ENCODE assay signal across 33 cellular contexts in the genomic region with DNA sequence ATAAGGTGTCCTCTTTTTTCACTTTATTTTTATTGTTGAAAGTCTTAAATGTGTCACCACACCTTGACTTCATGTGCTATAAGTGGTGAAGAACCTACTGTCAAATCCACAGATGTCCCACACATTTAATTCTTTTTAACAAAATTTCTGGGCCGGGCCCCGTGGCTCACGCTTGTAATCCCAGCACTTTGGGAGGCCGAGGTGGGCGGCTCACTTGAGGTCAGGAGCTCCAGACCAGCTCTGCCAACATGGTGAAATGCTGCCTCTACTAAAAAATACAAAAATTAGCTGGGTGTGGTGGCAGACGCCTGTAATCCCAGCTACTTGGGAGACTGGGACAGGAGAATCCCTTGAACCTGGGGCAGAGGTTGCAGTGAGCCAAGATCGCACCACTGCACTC. TPM values are rescaled to one million over a fixed set of nuclear protein-coding genes. Genes with fewer than 3 reads are reported as not detected.
A peak's percentile ranks its signal among the peaks of the same experiment; 100 is the strongest.
DNase-seq lines count a peak whose midpoint lies in the region; ATAC-seq, FAIRE-seq and TF ChIP-seq lines count a peak whose summit lies in the region.
"Had no signal": no experiment of that assay in that cellular context is flagged by ENCODE, and none has a peak within 500 bp of the region (broad histone marks: within the 10 kb centered on the region; RNA-seq: fewer than 3 reads in every experiment).

No MANE protein-coding gene starts in this region.

- TF ChIP-seq EP300 in HepG2 (IDR thresholded peaks at IDR 0.05; ENCODE audit: low read depth in 2 of 2, low read length in 2 of 2) (no peak), HepG2 (CRISPR knock-in tag; IDR thresholded peaks at IDR 0.05; ENCODE audit: borderline replicate concordance) (no peak)

- H3K9me3 ChIP-seq in BLaER1 treated with 17β-estradiol and CSF1 and Interleukin-3, amounts not matched to agents 10 nM and 100 nM (replicated peaks in 1 of 11) = no peaks in the 10 kb centered on the region
- H3K9me3 ChIP-seq in DND-41 (ENCODE audit: insufficient read depth, low read length, severe bottlenecking) (no peaks in the 10 kb centered on the region), HepG2 (ENCODE audit: low read length) (no peaks in the 10 kb centered on the region)
- no peaks in the 10 kb centered on the region for H3K9me3 ChIP-seq in naive thymus-derived CD4-positive, alpha-beta T cell (ENCODE audit: control insufficient read depth in 2 of 3, low read length in 3 of 3)
- H3K9me3 ChIP-seq: HAP-1, psoas muscle, sigmoid colon, transverse colon had no signal

- no peak overlapping the region for H3K27ac Mint-ChIP-seq in activated T-helper 17 cell treated with anti-CD3 and anti-CD28 coated beads, Interleukin-2, amount 50 U/mL, for 72 hours
- peak overlapping the region in 4 of 9 donors; percentile 12 to 76 (median 46) for H3K27ac Mint-ChIP-seq in naive thymus-derived CD4-positive, alpha-beta T cell
- no peak overlapping the region for H3K27ac Mint-ChIP-seq in mesothelial cell of epicardium
- H3K27ac Mint-ChIP-seq: activated CD8-positive, alpha-beta T cell treated with anti-CD3 and anti-CD28 coated beads for 36 hours; activated naive CD8-positive, alpha-beta T cell treated with anti-CD3 and anti-CD28 coated beads, Interleukin-2, amount 10 ng/mL, durations not matched to agents 7 days and 5 days had no signal

- no peak overlapping the region for H3K4me3 ChIP-seq in BLaER1 treated with 17β-estradiol and CSF1 and Interleukin-3, amounts not matched to agents 10 nM and 100 nM
- H3K4me3 ChIP-seq in DND-41 (ENCODE audit: low read depth in 1 of 2, low read length in 2 of 2) = no peak overlapping the region; a peak in 1 of 4 replicates
- H3K4me3 ChIP-seq in naive thymus-derived CD4-positive, alpha-beta T cell (ENCODE audit: low read length) = no peak overlapping the region
- H3K4me3 ChIP-seq in HepG2 (replicated peaks in 1 of 3; ENCODE audit: insufficient read depth in 1 of 3, low read depth in 2 of 3, low read length in 3 of 3) = no peak overlapping the region
- H3K4me3 ChIP-seq: HAP-1, psoas muscle, sigmoid colon, transverse colon had no signal

- WGBS in HepG2 (ENCODE audit: low lambda C conversion rate) = 91% methylated on average over 7 of the region's 7 CpGs

- no peak for TF ChIP-seq RAD21 in HepG2 (CRISPR knock-in tag; IDR thresholded peaks at IDR 0.05)

- no peaks in the 10 kb centered on the region for H3K9me3 Mint-ChIP-seq in activated T-helper 17 cell treated with anti-CD3 and anti-CD28 coated beads, Interleukin-2, amount 50 U/mL, for 72 hours
- no peaks in the 10 kb centered on the region for H3K9me3 Mint-ChIP-seq in naive thymus-derived CD4-positive, alpha-beta T cell
- no peaks in the 10 kb centered on the region for H3K9me3 Mint-ChIP-seq in mesothelial cell of epicardium
- H3K9me3 Mint-ChIP-seq: activated CD8-positive, alpha-beta T cell treated with anti-CD3 and anti-CD28 coated beads for 36 hours; activated naive CD8-positive, alpha-beta T cell treated with anti-CD3 and anti-CD28 coated beads, Interleukin-2, amount 10 ng/mL, durations not matched to agents 7 days and 5 days had no signal

- H3K27ac ChIP-seq in BLaER1 treated with 17β-estradiol and CSF1 and Interleukin-3, amounts not matched to agents 10 nM and 100 nM = no peak overlapping the region
- H3K27ac ChIP-seq in DND-41 (ENCODE audit: low read length) = no peak overlapping the region
- H3K27ac ChIP-seq in naive thymus-derived CD4-positive, alpha-beta T cell (ENCODE audit: low read depth, low read length) = no peak overlapping the region
- no peak overlapping the region for H3K27ac ChIP-seq in HepG2 (ENCODE audit: extremely low read length, insufficient read depth, low read length)
- H3K27ac ChIP-seq: psoas muscle, sigmoid colon, transverse colon had no signal

- POLR2A ChIA-PET in naive thymus-derived CD4-positive, alpha-beta T cell (lab: Charles Lee) = interaction anchor here (0.6 to 1.8 kb wide), 5 partner anchors 32 to 213 kb away, joined by 3 to 4 read pairs (median 3); no protein-coding TSS in a partner anchor
- POLR2A ChIA-PET in HepG2 (lab: Yijun Ruan, JAX) = no interaction called here

- intact Hi-C loops in naive thymus-derived CD4-positive, alpha-beta T cell (cut with micrococcal nuclease) = loop anchor here (5.0 kb wide), 2 partner anchors 33 to 128 kb away; no protein-coding TSS in a partner anchor
- intact Hi-C loops in HepG2 (cut with micrococcal nuclease; ENCODE audit: unreplicated experiment) = loop anchor here (10.0 kb wide), 1 partner anchor 116 kb away; no protein-coding TSS in a partner anchor

- peak overlapping the region in 2 of 11 experiments; percentile 11 to 28; a peak in 3 of 22 replicates for H3K9ac ChIP-seq in BLaER1 treated with 17β-estradiol and CSF1 and Interleukin-3, amounts not matched to agents 10 nM and 100 nM
- no peak overlapping the region for H3K9ac ChIP-seq in DND-41 (ENCODE audit: low read depth, low read length)
- no peak overlapping the region for H3K9ac ChIP-seq in HepG2 (ENCODE audit: insufficient read depth, low read depth, low read length)

- CTCF ChIA-PET in naive thymus-derived CD4-positive, alpha-beta T cell (lab: Charles Lee) = interaction anchor here (0.9 to 2.7 kb wide), 4 partner anchors 13 to 75 kb away, joined by 3 to 9 read pairs (median 4); no protein-coding TSS in a partner anchor
- CTCF ChIA-PET in HepG2 (lab: Yijun Ruan, JAX; ENCODE audit: low intra/inter-chr PET ratio, low total read pairs) = no interaction called here

- no peak for DNase-seq in DND-41
- DNase-seq in naive thymus-derived CD4-positive, alpha-beta T cell = no peak
- no peak for DNase-seq in mesothelial cell of epicardium (ENCODE audit: low spot score in 2 of 2, unreplicated experiment in 2 of 2)
- DNase-seq in stimulated activated CD4-positive, alpha-beta T cell treated with anti-CD3 and anti-CD28 coated beads, Interleukin-15, amount 100 ng/mL, for 24 hours = no peak
- no peak for DNase-seq in HepG2 (ENCODE audit: low spot score)
- DNase-seq: activated CD8-positive, alpha-beta memory T cell treated with anti-CD3 and anti-CD28 coated beads, Interleukin-2, amount 50 U/mL, for 48 hours; activated CD8-positive, alpha-beta T cell treated with anti-CD3 and anti-CD28 coated beads for 36 hours; activated naive CD8-positive, alpha-beta T cell treated with anti-CD3 and anti-CD28 coated beads, Interleukin-2, amount 10 ng/mL, durations not matched to agents 7 days and 5 days; cortex of kidney; DMS153; effector memory CD4-positive, alpha-beta T cell; hypothalamus; Kasumi-1; left colon; mammary epithelial cell; NCI-H1436 treated with DMSO at 0.1 percent for 48 hours; NCI-H2081 treated with DMSO at 0.1 percent for 48 hours; NCI-H226; occipital lobe; psoas muscle; sigmoid colon; stimulated activated CD4-positive, alpha-beta T cell treated with anti-CD3 and anti-CD28 coated beads, Interleukin-4, amount 100 ng/mL, for 4 hours; transverse colon had no signal

- TF ChIP-seq CTCF in DND-41 (IDR thresholded peaks at IDR 0.05; ENCODE audit: borderline replicate concordance, extremely low read depth, low read length, poor library complexity, severe bottlenecking) (no peak), mesothelial cell of epicardium (IDR thresholded peaks at IDR 0.05; ENCODE audit: unreplicated experiment) (no peak), HepG2 (CRISPR knock-in tag; IDR thresholded peaks at IDR 0.05) (no peak)

- in situ Hi-C loops in HepG2 (cut with HindIII; ENCODE audit: extremely low pct_ligation_motif_present, low pct_unique_long_range_greater_than_20kb) = no loop called here

- H4K20me1 ChIP-seq in BLaER1 treated with 17β-estradiol and CSF1 and Interleukin-3, amounts not matched to agents 10 nM and 100 nM = peaks cover 65 to 75% (median 68%) of the 10 kb centered on the region in 11 experiments
- peaks cover 16% of the 10 kb centered on the region; the same call in 1 of the 2 replicates for H4K20me1 ChIP-seq in DND-41 (ENCODE audit: insufficient read depth, low read length)
- no peaks in the 10 kb centered on the region for H4K20me1 ChIP-seq in HepG2 (ENCODE audit: insufficient read depth, low read length)

- no peak for TF ChIP-seq POLR2A in HepG2 (IDR thresholded peaks at IDR 0.05; ENCODE audit: insufficient read depth in 1 of 2, low read depth in 2 of 2, low read length in 2 of 2)

- ATAC-seq in DND-41 (ENCODE audit: insufficient read depth, low read depth) = no peak
- no peak for ATAC-seq in activated T-helper 17 cell treated with anti-CD3 and anti-CD28 coated beads, Interleukin-2, amount 50 U/mL, for 72 hours (replicated peaks)
- no peak for ATAC-seq in naive thymus-derived CD4-positive, alpha-beta T cell
- no peak for ATAC-seq in HepG2
- ATAC-seq: activated CD4-positive, CD25-positive, alpha-beta regulatory T cell treated with anti-CD3 and anti-CD28 coated beads, Interleukin-2, amount 50 U/mL, for 24 hours; activated CD8-positive, alpha-beta T cell treated with anti-CD3 and anti-CD28 coated beads for 36 hours; left colon; psoas muscle had no signal

- H3K4me3 Mint-ChIP-seq in activated T-helper 17 cell treated with anti-CD3 and anti-CD28 coated beads, Interleukin-2, amount 50 U/mL, for 72 hours = peak overlapping the region; percentile 45
- peak overlapping the region in 6 of 10 donors; percentile 33 to 97 (median 56) for H3K4me3 Mint-ChIP-seq in naive thymus-derived CD4-positive, alpha-beta T cell
- no peak overlapping the region for H3K4me3 Mint-ChIP-seq in mesothelial cell of epicardium
- H3K4me3 Mint-ChIP-seq: activated CD8-positive, alpha-beta T cell treated with anti-CD3 and anti-CD28 coated beads for 36 hours had no signal

- H3K4me1 ChIP-seq in BLaER1 treated with 17β-estradiol and CSF1 and Interleukin-3, amounts not matched to agents 10 nM and 100 nM = peaks cover 25 to 66% (median 42%) of the 10 kb centered on the region in 10 experiments
- H3K4me1 ChIP-seq in DND-41 (ENCODE audit: insufficient read depth, low read length) (peaks cover 38% of the 10 kb centered on the region), HepG2 (ENCODE audit: insufficient read depth, low read length) (peaks cover 32% of the 10 kb centered on the region)
- H3K4me1 ChIP-seq in naive thymus-derived CD4-positive, alpha-beta T cell (ENCODE audit: control insufficient read depth in 2 of 2, insufficient read depth in 2 of 2, low read length in 2 of 2) = peaks cover 7 to 23% of the 10 kb centered on the region in 2 donors

- peak overlapping the region in 6 of 11 experiments; percentile 7 to 85 (median 77); a peak in 8 of 22 replicates for H3K4me2 ChIP-seq in BLaER1 treated with 17β-estradiol and CSF1 and Interleukin-3, amounts not matched to agents 10 nM and 100 nM
- H3K4me2 ChIP-seq in DND-41 (ENCODE audit: insufficient read depth, low read length) (0 out of 2 replicates have a peak overlapping the region, but pooled peaks have one; percentile 80), HepG2 (ENCODE audit: low read depth, low read length) (no peak overlapping the region)

- no TSS peak for BruUV-seq in HepG2 (replicated peaks; lab: Mats Ljungman, UMichigan)

- H3K27me3 Mint-ChIP-seq in activated T-helper 17 cell treated with anti-CD3 and anti-CD28 coated beads, Interleukin-2, amount 50 U/mL, for 72 hours = no peaks in the 10 kb centered on the region
- no peaks in the 10 kb centered on the region for H3K27me3 Mint-ChIP-seq in naive thymus-derived CD4-positive, alpha-beta T cell
- H3K27me3 Mint-ChIP-seq in mesothelial cell of epicardium (ENCODE audit: low read depth) = no peaks in the 10 kb centered on the region
- H3K27me3 Mint-ChIP-seq: activated CD8-positive, alpha-beta T cell treated with anti-CD3 and anti-CD28 coated beads for 36 hours; activated naive CD8-positive, alpha-beta T cell treated with anti-CD3 and anti-CD28 coated beads, Interleukin-2, amount 10 ng/mL, durations not matched to agents 7 days and 5 days had no signal

- no peak for FAIRE-seq in HepG2 (lab: Jason Lieb, UNC)
- FAIRE-seq: astrocyte, TTC549 had no signal

- H3K36me3 Mint-ChIP-seq in activated T-helper 17 cell treated with anti-CD3 and anti-CD28 coated beads, Interleukin-2, amount 50 U/mL, for 72 hours (ENCODE audit: low read depth) = peaks cover 13% of the 10 kb centered on the region
- peaks cover 0 to 7% (median 0%) of the 10 kb centered on the region in 5 donors for H3K36me3 Mint-ChIP-seq in naive thymus-derived CD4-positive, alpha-beta T cell
- H3K36me3 Mint-ChIP-seq in mesothelial cell of epicardium = no peaks in the 10 kb centered on the region

- H3K36me3 ChIP-seq in BLaER1 treated with 17β-estradiol and CSF1 and Interleukin-3, amounts not matched to agents 10 nM and 100 nM = peaks cover 0 to 20% (median 4%) of the 10 kb centered on the region in 11 experiments; a peak in 7 of 22 replicates
- no peaks in the 10 kb centered on the region; the same call in 1 of the 2 replicates for H3K36me3 ChIP-seq in DND-41 (ENCODE audit: insufficient read depth, low read length)
- H3K36me3 ChIP-seq in naive thymus-derived CD4-positive, alpha-beta T cell (ENCODE audit: control insufficient read depth in 2 of 3, insufficient read depth in 3 of 3, low read length in 3 of 3) = peaks cover 0 to 4% (median 0%) of the 10 kb centered on the region in 3 experiments
- no peaks in the 10 kb centered on the region for H3K36me3 ChIP-seq in HepG2 (replicated peaks in 1 of 2; ENCODE audit: control insufficient read depth in 1 of 2, insufficient read depth in 2 of 2, low read length in 2 of 2)
- H3K36me3 ChIP-seq: HAP-1, sigmoid colon, transverse colon had no signal

- H2AFZ ChIP-seq in DND-41 (ENCODE audit: low read depth, low read length) = no peak overlapping the region
- no peak overlapping the region for H2AFZ ChIP-seq in HepG2 (ENCODE audit: low read length)

- no peaks in the 10 kb centered on the region for H3K27me3 ChIP-seq in BLaER1 treated with 17β-estradiol and CSF1 and Interleukin-3, amounts not matched to agents 10 nM and 100 nM
- H3K27me3 ChIP-seq in DND-41 (ENCODE audit: insufficient read depth, low read length, poor library complexity) (no peaks in the 10 kb centered on the region), HepG2 (ENCODE audit: control insufficient read depth in 1 of 2, insufficient read depth in 2 of 2, low read length in 2 of 2) (no peaks in the 10 kb centered on the region; a peak in 1 of 5 replicates)
- no peaks in the 10 kb centered on the region for H3K27me3 ChIP-seq in naive thymus-derived CD4-positive, alpha-beta T cell (ENCODE audit: control insufficient read depth in 2 of 2, insufficient read depth in 2 of 2, low read length in 2 of 2)
- H3K27me3 ChIP-seq: sigmoid colon, transverse colon had no signal

- peaks cover 20% of the 10 kb centered on the region for H3K4me1 Mint-ChIP-seq in activated T-helper 17 cell treated with anti-CD3 and anti-CD28 coated beads, Interleukin-2, amount 50 U/mL, for 72 hours
- H3K4me1 Mint-ChIP-seq in naive thymus-derived CD4-positive, alpha-beta T cell = peaks cover 24 to 69% (median 55%) of the 10 kb centered on the region in 7 donors
- H3K4me1 Mint-ChIP-seq in mesothelial cell of epicardium = peaks cover 22% of the 10 kb centered on the region

- H3K79me2 ChIP-seq in DND-41 (ENCODE audit: insufficient read depth, low read length) (peaks cover 79% of the 10 kb centered on the region), HepG2 (ENCODE audit: insufficient read depth, low read length) (peaks cover 32% of the 10 kb centered on the region)

RNA-seq across cellular contexts. Expression of a gene that starts 3.0 kb away (rescaled TPM):
- total RNA-seq in activated T-helper 17 cell treated with anti-CD3 and anti-CD28 coated beads, Interleukin-2, amount 50 U/mL, for 72 hours = 10 to 100 TPM; 35.9 to 41.7 TPM
- total RNA-seq in naive thymus-derived CD4-positive, alpha-beta T cell = 10 to 100 TPM; 37.0 to 51.8 (median 40.5) TPM
- polyA plus RNA-seq in naive thymus-derived CD4-positive, alpha-beta T cell = 10 to 100 TPM; 17.5 to 18.0 TPM
- 27.5 to 28.0 TPM (median 27.6 TPM) in 3 replicates for total RNA-seq in mesothelial cell of epicardium
- 7.4 and 11.0 TPM in 2 replicates for total RNA-seq in HepG2 (2016; rRNA removed; fragmentation: Illumina TruSeq; extraction: Trizol)
- total RNA-seq in HepG2 (2016; cell fraction: cytosol; rRNA removed; fragmentation: Illumina TruSeq; extraction: Trizol; ENCODE audit: low read depth) = 1.9 TPM in 2 replicates
- 7.0 and 10.4 TPM in 2 replicates for total RNA-seq in HepG2 (2016; cell fraction: insoluble cytoplasmic fraction; rRNA removed; fragmentation: Illumina TruSeq; extraction: Trizol)
- 3.6 and 3.8 TPM in 2 replicates for total RNA-seq in HepG2 (2016; cell fraction: membrane; rRNA removed; fragmentation: Illumina TruSeq; extraction: Trizol)
- total RNA-seq in HepG2 (2016; cell fraction: nucleus; rRNA removed; fragmentation: Illumina TruSeq; extraction: Trizol) = 7.7 and 8.2 TPM in 2 replicates
- 5.5 and 6.6 TPM in 2 replicates for polyA plus RNA-seq in HepG2 (2011; rRNA removed)
- 3.7 and 5.6 TPM in 2 replicates for polyA plus RNA-seq in HepG2 (2011; cell fraction: cytosol; rRNA removed)
- 5.9 and 7.4 TPM in 2 replicates for polyA plus RNA-seq in HepG2 (2011; cell fraction: nucleus; rRNA removed)
- 4.8 and 5.0 TPM in 2 replicates for polyA plus RNA-seq in HepG2 (2012)
- 0.28 and 0.44 TPM in 2 replicates for polyA plus RNA-seq in HepG2 (2016; cell fraction: cytosol; fragmentation: Illumina TruSeq; extraction: Trizol; ENCODE audit: low read depth)
- polyA plus RNA-seq in HepG2 (2016; cell fraction: insoluble cytoplasmic fraction; fragmentation: Illumina TruSeq; extraction: Trizol; ENCODE audit: low read depth) = 7.1 and 7.8 TPM in 2 replicates
- 0.90 and 0.94 TPM in 2 replicates for polyA plus RNA-seq in HepG2 (2016; cell fraction: membrane; fragmentation: Illumina TruSeq; extraction: Trizol; ENCODE audit: low read depth)
- 7.5 and 8.7 TPM in 2 replicates for polyA plus RNA-seq in HepG2 (2016; cell fraction: nucleus; fragmentation: Illumina TruSeq; extraction: Trizol; ENCODE audit: insufficient read depth, low read depth)
- 8.8 and 10.6 TPM in 2 replicates for polyA minus RNA-seq in HepG2 (2011; rRNA and poly(A)+ RNA removed; ENCODE audit: low replicate concordance)
- 7.7 and 9.4 TPM in 2 replicates for polyA minus RNA-seq in HepG2 (2011; cell fraction: cytosol; rRNA and poly(A)+ RNA removed)
- polyA minus RNA-seq in HepG2 (2011; cell fraction: nucleus; rRNA and poly(A)+ RNA removed) = 8.6 and 11.1 TPM in 2 replicates

RNA-seq across cellular contexts. Expression of a gene that starts 23.9 kb away (rescaled TPM):
- under 1 TPM in 1 of 2 donors, not detected in 1; 0.19 TPM for total RNA-seq in activated T-helper 17 cell treated with anti-CD3 and anti-CD28 coated beads, Interleukin-2, amount 50 U/mL, for 72 hours
- total RNA-seq in naive thymus-derived CD4-positive, alpha-beta T cell = 1 to 10 TPM in 3 of 5 experiments, under 1 TPM in 2; 0.19 to 2.2 (median 1.2) TPM
- not detected for polyA plus RNA-seq in naive thymus-derived CD4-positive, alpha-beta T cell
- total RNA-seq in mesothelial cell of epicardium (0.42 to 0.67 TPM (median 0.66 TPM) in 3 replicates), HepG2 (2016; rRNA removed; fragmentation: Illumina TruSeq; extraction: Trizol) (0.24 TPM in 1 of 2 replicates, not detected in the other)
- total RNA-seq in HepG2 (2016; cell fraction: cytosol; rRNA removed; fragmentation: Illumina TruSeq; extraction: Trizol; ENCODE audit: low read depth) = not detected in 2 replicates
- total RNA-seq in HepG2 (2016; cell fraction: insoluble cytoplasmic fraction; rRNA removed; fragmentation: Illumina TruSeq; extraction: Trizol) = 0.11 TPM in 1 of 2 replicates, not detected in the other
- total RNA-seq in HepG2 (2016; cell fraction: membrane; rRNA removed; fragmentation: Illumina TruSeq; extraction: Trizol) = not detected in 2 replicates
- 0.16 TPM in 1 of 2 replicates, not detected in the other for total RNA-seq in HepG2 (2016; cell fraction: nucleus; rRNA removed; fragmentation: Illumina TruSeq; extraction: Trizol)
- 0.12 and 0.38 TPM in 2 replicates for polyA plus RNA-seq in HepG2 (2011; rRNA removed)
- polyA plus RNA-seq in HepG2 (2011; cell fraction: cytosol; rRNA removed) = not detected in 2 replicates
- polyA plus RNA-seq in HepG2 (2011; cell fraction: nucleus; rRNA removed) = 0.42 and 1.1 TPM in 2 replicates
- polyA plus RNA-seq in HepG2 (2012) = 0.19 TPM in 1 of 2 replicates, not detected in the other
- not detected in 2 replicates for polyA plus RNA-seq in HepG2 (2016; cell fraction: cytosol; fragmentation: Illumina TruSeq; extraction: Trizol; ENCODE audit: low read depth)
- polyA plus RNA-seq in HepG2 (2016; cell fraction: insoluble cytoplasmic fraction; fragmentation: Illumina TruSeq; extraction: Trizol; ENCODE audit: low read depth) = not detected in 2 replicates
- not detected in 2 replicates for polyA plus RNA-seq in HepG2 (2016; cell fraction: membrane; fragmentation: Illumina TruSeq; extraction: Trizol; ENCODE audit: low read depth)
- 1.5 and 1.7 TPM in 2 replicates for polyA plus RNA-seq in HepG2 (2016; cell fraction: nucleus; fragmentation: Illumina TruSeq; extraction: Trizol; ENCODE audit: insufficient read depth, low read depth)
- 0.33 and 0.54 TPM in 2 replicates for polyA minus RNA-seq in HepG2 (2011; rRNA and poly(A)+ RNA removed; ENCODE audit: low replicate concordance)
- polyA minus RNA-seq in HepG2 (2011; cell fraction: cytosol; rRNA and poly(A)+ RNA removed) = not detected in 2 replicates
- 0.62 and 0.77 TPM in 2 replicates for polyA minus RNA-seq in HepG2 (2011; cell fraction: nucleus; rRNA and poly(A)+ RNA removed)
- total RNA-seq: astrocyte, cardiac septum, epithelial cell of proximal tubule, mammary epithelial cell, occipital lobe, psoas muscle had no signal
- polyA plus RNA-seq: AG04450, BJ, mammary epithelial cell had no signal

RNA-seq across cellular contexts. Expression of a gene that starts 40.7 kb away (rescaled TPM):
- 10 to 100 TPM in 1 of 2 donors, 1 to 10 TPM in 1; 9.7 to 10.3 TPM for total RNA-seq in activated T-helper 17 cell treated with anti-CD3 and anti-CD28 coated beads, Interleukin-2, amount 50 U/mL, for 72 hours
- 10 to 100 TPM in 2 of 5 experiments, 1 to 10 TPM in 3; 8.3 to 19.5 (median 9.8) TPM for total RNA-seq in naive thymus-derived CD4-positive, alpha-beta T cell
- polyA plus RNA-seq in naive thymus-derived CD4-positive, alpha-beta T cell = 10 to 100 TPM in 1 of 2 donors, 1 to 10 TPM in 1; 6.5 to 10.6 TPM
- 21.2 to 21.9 TPM (median 21.8 TPM) in 3 replicates for total RNA-seq in mesothelial cell of epicardium
- 6.8 and 11.0 TPM in 2 replicates for total RNA-seq in HepG2 (2016; rRNA removed; fragmentation: Illumina TruSeq; extraction: Trizol)
- total RNA-seq in HepG2 (2016; cell fraction: cytosol; rRNA removed; fragmentation: Illumina TruSeq; extraction: Trizol; ENCODE audit: low read depth) = 1.4 and 3.1 TPM in 2 replicates
- total RNA-seq in HepG2 (2016; cell fraction: insoluble cytoplasmic fraction; rRNA removed; fragmentation: Illumina TruSeq; extraction: Trizol) = 5.5 and 10.0 TPM in 2 replicates
- 5.9 and 7.2 TPM in 2 replicates for total RNA-seq in HepG2 (2016; cell fraction: membrane; rRNA removed; fragmentation: Illumina TruSeq; extraction: Trizol)
- total RNA-seq in HepG2 (2016; cell fraction: nucleus; rRNA removed; fragmentation: Illumina TruSeq; extraction: Trizol) = 7.8 and 11.2 TPM in 2 replicates
- 8.7 and 11.6 TPM in 2 replicates for polyA plus RNA-seq in HepG2 (2011; rRNA removed)
- polyA plus RNA-seq in HepG2 (2011; cell fraction: cytosol; rRNA removed) = 8.3 and 12.6 TPM in 2 replicates
- 22.0 and 23.5 TPM in 2 replicates for polyA plus RNA-seq in HepG2 (2011; cell fraction: nucleus; rRNA removed)
- polyA plus RNA-seq in HepG2 (2012) = 6.1 and 6.9 TPM in 2 replicates
- polyA plus RNA-seq in HepG2 (2016; cell fraction: cytosol; fragmentation: Illumina TruSeq; extraction: Trizol; ENCODE audit: low read depth) = 1.3 and 1.4 TPM in 2 replicates
- polyA plus RNA-seq in HepG2 (2016; cell fraction: insoluble cytoplasmic fraction; fragmentation: Illumina TruSeq; extraction: Trizol; ENCODE audit: low read depth) = 6.2 and 9.2 TPM in 2 replicates
- polyA plus RNA-seq in HepG2 (2016; cell fraction: membrane; fragmentation: Illumina TruSeq; extraction: Trizol; ENCODE audit: low read depth) = 4.5 and 4.6 TPM in 2 replicates
- polyA plus RNA-seq in HepG2 (2016; cell fraction: nucleus; fragmentation: Illumina TruSeq; extraction: Trizol; ENCODE audit: insufficient read depth, low read depth) = 16.4 and 17.6 TPM in 2 replicates
- polyA minus RNA-seq in HepG2 (2011; rRNA and poly(A)+ RNA removed; ENCODE audit: low replicate concordance) = 17.5 and 38.5 TPM in 2 replicates
- polyA minus RNA-seq in HepG2 (2011; cell fraction: cytosol; rRNA and poly(A)+ RNA removed) = 9.4 and 12.5 TPM in 2 replicates
- 8.4 and 9.0 TPM in 2 replicates for polyA minus RNA-seq in HepG2 (2011; cell fraction: nucleus; rRNA and poly(A)+ RNA removed)
